In the genomic region with DNA sequence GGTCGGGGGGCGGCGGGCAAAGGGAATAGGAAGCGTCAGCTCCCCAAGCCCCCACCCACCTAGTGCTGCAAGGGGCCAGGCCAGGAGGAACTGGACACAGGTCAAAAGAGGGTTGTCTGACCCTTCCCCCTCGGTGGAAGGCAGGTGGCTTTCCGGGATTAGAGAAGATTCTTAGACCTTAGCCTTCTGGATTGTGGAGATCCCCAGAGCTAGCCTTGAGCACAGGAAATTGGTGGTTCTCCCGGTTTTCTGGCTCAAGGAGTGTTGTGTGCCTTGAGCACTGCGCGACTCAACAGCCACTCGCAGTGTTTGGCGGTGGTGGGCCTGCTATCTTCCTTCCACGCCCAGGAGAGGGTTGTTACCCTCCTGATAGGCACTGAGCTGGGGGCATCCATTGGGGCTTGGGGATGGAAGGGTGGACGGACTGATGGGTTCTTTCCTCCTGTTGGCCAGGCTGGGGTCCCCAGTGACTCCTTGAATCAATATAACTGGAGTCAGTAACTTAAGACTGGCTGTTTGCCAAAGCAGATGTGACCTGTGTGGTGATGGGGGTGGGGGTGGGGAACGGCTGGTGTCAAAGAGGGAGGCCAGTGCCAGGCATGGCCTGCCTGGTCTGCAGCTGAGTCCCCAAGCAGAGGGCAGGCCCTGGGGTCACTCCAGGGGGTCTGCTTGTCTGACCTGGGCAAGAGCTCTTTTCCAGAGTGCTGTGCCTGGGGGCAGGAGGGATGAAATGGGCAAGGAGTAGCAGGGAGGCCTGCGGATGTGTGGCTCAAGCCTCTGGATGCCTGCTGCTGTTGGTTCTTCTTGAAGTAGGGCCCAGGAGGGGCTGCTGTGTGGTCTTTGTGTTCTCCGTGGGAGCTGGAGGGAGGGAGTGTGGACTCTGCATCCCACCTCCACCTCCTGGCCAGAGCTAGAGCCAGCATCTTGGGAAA, we compare ENCODE assay signal across 11 cellular contexts. TPM values are rescaled to one million over a fixed set of nuclear protein-coding genes. Genes with fewer than 3 reads are reported as not detected.
DNase-seq lines count a peak whose midpoint lies in the region; ATAC-seq and TF ChIP-seq lines count a peak whose summit lies in the region.
"Had no signal": no experiment of that assay in that cellular context is flagged by ENCODE, and none has a peak within 500 bp of the region (broad histone marks: within the 10 kb centered on the region; RNA-seq: fewer than 3 reads in every experiment).

No MANE protein-coding gene starts in this region.

- H3K36me3 ChIP-seq in MG63: peaks cover 33% of the 10 kb centered on the region
- no peaks in the 10 kb centered on the region for H3K36me3 ChIP-seq in heart right ventricle
- H3K36me3 ChIP-seq: SJSA1 had no signal

- DNase-seq in NCI-H1092 treated with DMSO at 0.1 percent for 48 hours (lab: John Stamatoyannopoulos, UW) (peak; percentile 14), NCI-H1092 (lab: John Stamatoyannopoulos, UW) (no peak), MG63 (no peak), heart right ventricle (no peak), posterior vena cava (ENCODE audit: low spot score) (peak; percentile 57), cerebellar cortex (ENCODE audit: low spot score) (no peak)

- intact Hi-C loops in heart right ventricle (cut with DNase I): loop anchor here in 6 of 10 donors (2.0 to 10.0 kb wide), 10 partner anchors 53 to 485 kb away; no protein-coding TSS in a partner anchor
- intact Hi-C loops in posterior vena cava (cut with DNase I): loop anchor here in 1 of 2 donors (5.0 kb wide), 1 partner anchor 206 kb away; no protein-coding TSS in a partner anchor

- peak overlapping the region; percentile 52 for H3K4me3 ChIP-seq in MG63
- H3K4me3 ChIP-seq in heart right ventricle: peak overlapping the region in 7 of 10 donors; percentile 47 to 66 (median 61)
- H3K4me3 ChIP-seq: SJSA1 had no signal

- H3K27ac ChIP-seq in heart right ventricle: peak overlapping the region in 8 of 10 donors; percentile 42 to 90 (median 81)
- H3K27ac ChIP-seq: SJSA1 had no signal

- no peaks in the 10 kb centered on the region for H3K9me3 ChIP-seq in MG63
- no peaks in the 10 kb centered on the region for H3K9me3 ChIP-seq in heart right ventricle

- TF ChIP-seq CTCF in heart right ventricle (IDR thresholded peaks at IDR 0.05): no peak

- H3K27me3 ChIP-seq in MG63 (no peaks in the 10 kb centered on the region), heart right ventricle (peaks cover 0 to 35% (median 0%) of the 10 kb centered on the region in 7 donors)

- 35 to 51% methylated on average over 16 of the region's 16 CpGs for WGBS in heart right ventricle, 2 donors

- H3K4me1 ChIP-seq in heart right ventricle: peaks cover 15 to 65% (median 35%) of the 10 kb centered on the region in 9 donors

- ATAC-seq in heart right ventricle: peak in 2 of 8 donors; percentile 5 to 6
- no peak for ATAC-seq in HG02852 (IDR thresholded peaks at IDR 0.05; ENCODE audit: unreplicated experiment)
- ATAC-seq in GM21390 (IDR thresholded peaks at IDR 0.05; ENCODE audit: unreplicated experiment): no peak

RNA-seq across cellular contexts. Expression of a gene that starts 2.1 kb away (rescaled TPM):
- 7.8 and 11.2 TPM in 2 replicates for total RNA-seq in MG63 (2014; rRNA removed; shearing (Covaris generic); ENCODE audit: low replicate concordance)
- total RNA-seq in heart right ventricle (10 to 100 TPM in 8 of 10 donors, 1 to 10 TPM in 2; 2.5 to 39.2 (median 19.2) TPM), posterior vena cava (10 to 100 TPM in 1 of 2 donors, 1 to 10 TPM in 1; 6.6 to 11.5 TPM)
- polyA plus RNA-seq in heart right ventricle: 1 to 10 TPM; 1.7 to 4.1 TPM
- total RNA-seq: M059J, NCI-H460 had no signal

RNA-seq across cellular contexts. Expression of a gene that starts 33.9 kb away (rescaled TPM):
- 3,857 and 4,723 TPM in 2 replicates for total RNA-seq in MG63 (2014; rRNA removed; shearing (Covaris generic); ENCODE audit: low replicate concordance)
- total RNA-seq in heart right ventricle: 100 to 1,000 TPM; 364 to 529 (median 465) TPM
- polyA plus RNA-seq in heart right ventricle: 1,000 to 10,000 TPM in 1 of 2 donors, 100 to 1,000 TPM in 1; 248 to 1,064 TPM
- 100 to 1,000 TPM; 500 to 508 TPM for total RNA-seq in posterior vena cava

Comparison
In these comparisons a context has a peak if more than half of its experiments do, and no peak if none do; other contexts are left out.
1. DNase-seq: peak in NCI-H1092 treated with DMSO at 0.1 percent for 48 hours (single experiment) and posterior vena cava (single experiment); none in NCI-H1092 (single experiment), MG63 (single experiment), heart right ventricle (0 of 2) and cerebellar cortex (single experiment).